Comparison of ENCODE assay signal across 8 cellular contexts in genomic region chr22:30196141-30196866, GRCh38. TPM values are rescaled to one million over a fixed set of nuclear protein-coding genes. Genes with fewer than 3 reads are reported as not detected.
DNase-seq lines count a peak whose midpoint lies in the region; ATAC-seq and TF ChIP-seq lines count a peak whose summit lies in the region.

No MANE protein-coding gene starts in this region.

- ATAC-seq in upper lobe of right lung (peak; percentile 86), HG02840 (IDR thresholded peaks at IDR 0.05; ENCODE audit: low FRiP score, unreplicated experiment) (no peak)

- TF ChIP-seq CTCF in AG04450 (IDR thresholded peaks at IDR 0.05; ENCODE audit: low read depth, low read length) (no peak), osteoblast (IDR thresholded peaks at IDR 0.05; ENCODE audit: extremely low read depth, low read depth, low read length) (no peak), upper lobe of right lung (IDR thresholded peaks at IDR 0.05) (no peak)

- H3K4me2 ChIP-seq in osteoblast (ENCODE audit: insufficient read depth, low read length) = peak overlapping the region; percentile 56

- H3K36me3 ChIP-seq in osteoblast (ENCODE audit: insufficient read depth, low read length) (no peaks in the 10 kb centered on the region), upper lobe of right lung (no peaks in the 10 kb centered on the region)

- H3K4me1 ChIP-seq in osteoblast (ENCODE audit: insufficient read depth, low read length) (peaks cover 36% of the 10 kb centered on the region), upper lobe of right lung (peaks cover 33% of the 10 kb centered on the region)

- H3K79me2 ChIP-seq in osteoblast (ENCODE audit: insufficient read depth, low read length) = no peaks in the 10 kb centered on the region

- no peaks in the 10 kb centered on the region for H4K20me1 ChIP-seq in osteoblast (ENCODE audit: insufficient read depth, low read length)

- no peaks in the 10 kb centered on the region; the same call in none of the 2 replicates for H3K9me3 ChIP-seq in AG04450 (ENCODE audit: control insufficient read depth, insufficient read depth, low read length)
- H3K9me3 ChIP-seq in osteoblast (ENCODE audit: low read depth, low read length) = no peaks in the 10 kb centered on the region
- H3K9me3 ChIP-seq in upper lobe of right lung = no peaks in the 10 kb centered on the region

- H3K27me3 ChIP-seq in AG04450 (ENCODE audit: control insufficient read depth, insufficient read depth, low read length) (no peaks in the 10 kb centered on the region), osteoblast (ENCODE audit: insufficient read depth, low read length) (no peaks in the 10 kb centered on the region), upper lobe of right lung (no peaks in the 10 kb centered on the region)

- H3K27ac ChIP-seq in AG04450 (ENCODE audit: low read depth, low read length) = peak overlapping the region; percentile 100
- H3K27ac ChIP-seq in osteoblast (ENCODE audit: low read depth, low read length) = peak overlapping the region; percentile 100
- peak overlapping the region; percentile 78 for H3K27ac ChIP-seq in upper lobe of right lung

- H3K4me3 ChIP-seq in AG04450 (ENCODE audit: low read depth, low read length) (peak overlapping the region; percentile 28; the same call in 1 of the 2 replicates), osteoblast (ENCODE audit: insufficient read depth, low read length) (peak overlapping the region; percentile 21), upper lobe of right lung (no peak overlapping the region)

- CTCF ChIA-PET in AG04450 (lab: Charles Lee) (interaction anchor here (0.6 to 1.6 kb wide), 3 partner anchors 12 to 88 kb away, joined by 3 to 5 read pairs (median 3); no protein-coding TSS in a partner anchor), HEK293T (lab: Yijun Ruan, JAX) (interaction anchor here (0.7 kb wide), 1 partner anchor 58 kb away, joined by 4 read pairs; no protein-coding TSS in a partner anchor)

- intact Hi-C loops in upper lobe of right lung (cut with DNase I) = no loop called here

- DNase-seq in AG04450 (ENCODE audit: low read depth, low spot score) = peak; percentile 100
- peak; percentile 51 for DNase-seq in HEK293T (ENCODE audit: extremely low spot score)
- peak; percentile 81 for DNase-seq in NCI-H82 (lab: John Stamatoyannopoulos, UW)
- peak; percentile 42 for DNase-seq in activated T-cell treated with anti-CD3 and anti-CD28 coated beads for 48 hours (ENCODE audit: low read depth)
- DNase-seq in fibroblast of the conjunctiva (ENCODE audit: low read depth) = peak; percentile 98
- peak; percentile 92 for DNase-seq in osteoblast (ENCODE audit: insufficient read length, low spot score, missing footprints)
- DNase-seq in upper lobe of right lung = peak; percentile 86

- POLR2A ChIA-PET in AG04450 (lab: Yijun Ruan, JAX) = interaction anchor here (0.5 to 3.2 kb wide), 18 partner anchors 9 to 1118 kb away, joined by 3 to 58 read pairs (median 6); no protein-coding TSS in a partner anchor
- POLR2A ChIA-PET in HEK293T (lab: Yijun Ruan, JAX) = interaction anchor here (0.7 to 1.7 kb wide), 7 partner anchors 9 to 1379 kb away, joined by 3 to 8 read pairs (median 3); no protein-coding TSS in a partner anchor

- no peak overlapping the region for H2AFZ ChIP-seq in osteoblast (ENCODE audit: low read length)

TF ChIP-seq in HEK293T, 16 proteins besides CTCF, POLR2A, EP300 and RAD21:
- TF ChIP-seq L3MBTL2 (conservative IDR thresholded peaks at IDR 0.05) (peak; percentile 11; the same call in 1 of the 2 replicates), CTBP1 (IDR thresholded peaks at IDR 0.05; ENCODE audit: borderline replicate concordance) (no peak), BHLHE40 (IDR thresholded peaks at IDR 0.05; ENCODE audit: borderline replicate concordance) (no peak)
TF ChIP-seq in HEK293T: peak in this region for 1.

RNA-seq across cellular contexts. Expression of gene LIF, which starts 50.3 kb away (rescaled TPM):
- polyA plus RNA-seq in AG04450 (2011; rRNA removed) = 53.9 and 121 TPM in 2 replicates
- polyA minus RNA-seq in AG04450 (2011; rRNA and poly(A)+ RNA removed) = 165 and 320 TPM in 2 replicates
- total RNA-seq in osteoblast (3.2 and 3.3 TPM in 2 replicates), upper lobe of right lung (6.9 TPM)

Comparison
In these comparisons a context has a peak if more than half of its experiments do, and no peak if none do; other contexts are left out.
1. DNase-seq: peak in every context shown above with its lines; median percentile 100 in AG04450; 98 in fibroblast of the conjunctiva; 92 in osteoblast; 86 in upper lobe of right lung; 81 in NCI-H82; 51 in HEK293T; 42 in activated T-cell treated with anti-CD3 and anti-CD28 coated beads for 48 hours.